23 cellular contexts compared by ENCODE assay signal in genomic region chr12:124322271-124322998, GRCh38. TPM values are rescaled to one million over a fixed set of nuclear protein-coding genes. Genes with fewer than 3 reads are reported as not detected.
DNase-seq lines count a peak whose midpoint lies in the region; ATAC-seq and TF ChIP-seq lines count a peak whose summit lies in the region.
"Had no signal": no experiment of that assay in that cellular context is flagged by ENCODE, and none has a peak within 500 bp of the region (broad histone marks: within the 10 kb centered on the region; RNA-seq: fewer than 3 reads in every experiment).

No MANE protein-coding gene starts in this region.

- H3K36me3 ChIP-seq in mammary epithelial cell (ENCODE audit: insufficient read depth, low read length) (peaks cover 9% of the 10 kb centered on the region), mucosa of descending colon (ENCODE audit: low read depth) (no peaks in the 10 kb centered on the region)

- no peaks in the 10 kb centered on the region for H3K4me1 ChIP-seq in mammary epithelial cell (ENCODE audit: insufficient read depth, low read length)
- H3K4me1 ChIP-seq in mucosa of descending colon (ENCODE audit: low read depth) = peaks cover 3% of the 10 kb centered on the region
- H3K4me1 ChIP-seq: foreskin keratinocyte had no signal

- H3K9ac ChIP-seq in mammary epithelial cell (ENCODE audit: insufficient read depth, low read length) = no peak overlapping the region

- in situ Hi-C loops in mammary epithelial cell (cut with MboI; ENCODE audit: low sequenced_read_pairs in 2 of 2) = loop anchor here in 1 of 2 donors (5.0 kb wide), 1 partner anchor 275 kb away; no protein-coding TSS in a partner anchor

- dilution Hi-C loops in mammary epithelial cell (cut with HindIII; ENCODE audit: low sequenced_read_pairs) = no loop called here

- H2AFZ ChIP-seq in mammary epithelial cell (ENCODE audit: low read depth, low read length) = no peak overlapping the region

- intact Hi-C loops in mammary epithelial cell (cut with micrococcal nuclease) = no loop called here
- intact Hi-C loops in mucosa of descending colon (cut with DNase I, micrococcal nuclease) = no loop called here

- BruUV-seq in mammary epithelial cell (replicated peaks; lab: Mats Ljungman, UMichigan) = no TSS peak

- no peak overlapping the region for H3K27ac Mint-ChIP-seq in HFFc6
- H3K27ac Mint-ChIP-seq: progenitor cell of endocrine pancreas, T-helper 17 cell had no signal

- H3K27me3 Mint-ChIP-seq in HFFc6 (ENCODE audit: insufficient read depth) = peaks cover 52% of the 10 kb centered on the region
- H3K27me3 Mint-ChIP-seq: naive B cell, T-helper 17 cell had no signal

- H3K36me3 Mint-ChIP-seq in HFFc6 (ENCODE audit: low read depth) = peaks cover 22% of the 10 kb centered on the region

- WGBS in mammary epithelial cell (ENCODE audit: low coverage, missing lambda C conversion rate) = 80% methylated on average over 7 of the region's 10 CpGs

- CTCF ChIA-PET in mammary epithelial cell (lab: Charles Lee; ENCODE audit: low non-redundant PET) = no interaction called here

- no peaks in the 10 kb centered on the region; the same call in 1 of the 2 replicates for H3K4me1 Mint-ChIP-seq in HFFc6 (ENCODE audit: low read depth)
- H3K4me1 Mint-ChIP-seq: naive B cell had no signal

- no peak overlapping the region for H3K4me2 ChIP-seq in mammary epithelial cell (ENCODE audit: insufficient read depth, low read depth, low read length)

- ATAC-seq in mucosa of descending colon = peak; percentile 7
- no peak for ATAC-seq in HG03159 (IDR thresholded peaks at IDR 0.05; ENCODE audit: unreplicated experiment)
- ATAC-seq: stimulated activated naive CD8-positive, alpha-beta T cell treated with anti-CD3 and anti-CD28 coated beads, Interleukin-15, Interleukin-2, amounts not matched to agents 100 U/mL and 50 U/mL, for 24 hours; T-helper 17 cell had no signal

- H3K27ac ChIP-seq in mammary epithelial cell (ENCODE audit: insufficient read depth, low read depth, low read length) = no peak overlapping the region
- H3K27ac ChIP-seq: foreskin keratinocyte, transverse colon had no signal

- TF ChIP-seq CTCF in HFFc6 (IDR thresholded peaks at IDR 0.05) (no peak), mammary epithelial cell (conservative IDR thresholded peaks at IDR 0.05 in 1 of 2, IDR thresholded peaks at IDR 0.05 in 1 of 2; ENCODE audit: extremely low read depth in 1 of 2, insufficient read depth in 1 of 2, low read depth in 1 of 2, low read length in 2 of 2) (no peak), mucosa of descending colon (IDR thresholded peaks at IDR 0.05) (no peak)

- DNase-seq in ELR (ENCODE audit: low read depth) = peak; percentile 41
- no peak for DNase-seq in HFFc6
- peak; percentile 7 for DNase-seq in mammary epithelial cell
- DNase-seq in mucosa of descending colon = no peak
- DNase-seq in NCI-H2171 (lab: John Stamatoyannopoulos, UW) = no peak
- DNase-seq in cortex of kidney (lab: John Stamatoyannopoulos, UW) = no peak
- DNase-seq: activated naive CD4-positive, alpha-beta T cell; activated T-cell treated with anti-CD3 and anti-CD28 coated beads for 4 hours; hippocampal formation; islet precursor cell; naive B cell; NCI-H1417 treated with DMSO at 0.1 percent for 48 hours; NCI-H526 treated with DMSO at 0.1 percent for 48 hours; OCI-M1; stimulated activated CD4-positive, alpha-beta T cell treated with anti-CD3 and anti-CD28 coated beads, Interleukin-1b, Interleukin-23, amount 100 ng/mL, for 48 hours; stimulated activated naive CD8-positive, alpha-beta T cell treated with anti-CD3 and anti-CD28 coated beads, Interleukin-15, Interleukin-2, amounts not matched to agents 100 U/mL and 50 U/mL, for 24 hours; T-helper 17 cell; transverse colon had no signal

- H3K27me3 ChIP-seq in mammary epithelial cell (ENCODE audit: insufficient read depth, low read length) = no peaks in the 10 kb centered on the region
- H3K27me3 ChIP-seq: ascending aorta, foreskin keratinocyte, transverse colon had no signal

- H3K4me3 ChIP-seq in mammary epithelial cell (replicated peaks in 1 of 3; ENCODE audit: insufficient read depth in 1 of 3, low read depth in 2 of 3, low read length in 3 of 3) (no peak overlapping the region), mucosa of descending colon (no peak overlapping the region)
- H3K4me3 ChIP-seq: ascending aorta, transverse colon had no signal

- H3K9me3 ChIP-seq in mammary epithelial cell (replicated peaks; ENCODE audit: insufficient read depth, low read length) (peaks cover 18% of the 10 kb centered on the region), mucosa of descending colon (peaks cover 11% of the 10 kb centered on the region)
- H3K9me3 ChIP-seq: transverse colon had no signal

- no peaks in the 10 kb centered on the region for H4K20me1 ChIP-seq in mammary epithelial cell (ENCODE audit: insufficient read depth, low read length)

- H3K9me3 Mint-ChIP-seq in HFFc6 = peaks cover 24% of the 10 kb centered on the region

- H3K4me3 Mint-ChIP-seq in HFFc6 = peak overlapping the region; percentile 17; the same call in 1 of the 2 replicates
- H3K4me3 Mint-ChIP-seq: T-helper 17 cell had no signal

- H3K79me2 ChIP-seq in mammary epithelial cell (ENCODE audit: insufficient read depth, low read length) = no peaks in the 10 kb centered on the region

RNA-seq across cellular contexts. Expression of gene RFLNA, which starts 27.5 kb away (rescaled TPM):
- not detected for total RNA-seq in HFFc6 (2021; fragmentation: NEBNext Ultra II Directional; extraction: Animal tissue kit (Norgen Biotek cat#: 25700))
- 1 to 10 TPM in 1 of 2 donors, not detected in 1; 4.5 TPM for total RNA-seq in mammary epithelial cell
- polyA plus RNA-seq in mammary epithelial cell = 0.20 TPM
- not detected for polyA minus RNA-seq in mammary epithelial cell
- total RNA-seq in mucosa of descending colon = 10 to 100 TPM; 18.0 to 74.5 (median 36.0) TPM
- total RNA-seq: ascending aorta, T-helper 17 cell had no signal
- polyA plus RNA-seq: BJ had no signal

Comparison
In these comparisons a context has a peak if more than half of its experiments do, and no peak if none do; other contexts are left out.
1. DNase-seq: peak in ELR (single experiment) and mammary epithelial cell (single experiment); none in HFFc6 (single experiment), mucosa of descending colon (0 of 3), NCI-H2171 (single experiment) and cortex of kidney (single experiment).